In the genomic region with DNA sequence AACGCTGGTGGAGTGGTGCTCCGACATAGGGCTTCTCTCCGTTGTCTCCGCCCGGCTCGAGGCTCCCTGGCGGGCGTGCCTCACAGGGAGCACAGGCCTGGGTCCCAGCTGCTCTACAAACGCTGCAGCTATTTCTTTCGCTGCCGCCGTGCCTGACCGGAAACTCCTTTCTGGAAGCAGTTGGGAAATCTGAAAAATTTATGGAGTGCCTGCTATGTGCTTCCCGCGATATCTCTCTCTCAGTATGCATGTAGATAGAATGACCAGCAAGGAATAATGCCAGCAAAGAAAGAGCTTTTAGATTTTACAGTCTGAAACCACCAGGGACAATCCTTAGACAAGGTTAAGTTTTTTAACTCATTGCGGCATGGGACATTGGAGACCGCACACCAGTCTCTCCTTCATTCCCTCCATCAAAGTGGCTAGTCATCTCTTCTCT, we compare ENCODE assay signal across 8 cellular contexts. TPM values are rescaled to one million over a fixed set of nuclear protein-coding genes. Genes with fewer than 3 reads are reported as not detected.
A peak's percentile ranks its signal among the peaks of the same experiment; 100 is the strongest.
DNase-seq lines count a peak whose midpoint lies in the region; ATAC-seq, FAIRE-seq and TF ChIP-seq lines count a peak whose summit lies in the region.

No MANE protein-coding gene starts in this region.

- H3K79me2 ChIP-seq in OCI-LY3 (ENCODE audit: low read length): 0 out of 2 replicates have a peak, but pooled peaks cover 5% of the 10 kb centered on the region

- WGBS in pancreas, 2 donors: 4% methylated on average over 17 of the region's 17 CpGs

- H3K9ac ChIP-seq in OCI-LY3 (ENCODE audit: low read length): peak overlapping the region; percentile 44

- FAIRE-seq in pancreas (lab: Jason Lieb, UNC): no peak

- peak overlapping the region; percentile 79 for H3K27ac Mint-ChIP-seq in activated CD8-positive, alpha-beta memory T cell treated with anti-CD3 and anti-CD28 coated beads, Interleukin-2, amount 10 ng/mL, durations not matched to agents 7 days and 5 days

- H3K9me3 ChIP-seq in OCI-LY3 (ENCODE audit: insufficient read depth, low read length) (no peaks in the 10 kb centered on the region), pancreas (no peaks in the 10 kb centered on the region)

- H3K27me3 ChIP-seq in OCI-LY3 (ENCODE audit: low read depth, low read length) (0 out of 2 replicates have a peak, but pooled peaks cover 3% of the 10 kb centered on the region), pancreas (no peaks in the 10 kb centered on the region)

- H4K20me1 ChIP-seq in OCI-LY3 (ENCODE audit: insufficient read depth, low read length): no peaks in the 10 kb centered on the region; the same call in 1 of the 2 replicates

- peaks cover 33% of the 10 kb centered on the region for H3K4me1 Mint-ChIP-seq in activated CD8-positive, alpha-beta memory T cell treated with anti-CD3 and anti-CD28 coated beads, Interleukin-2, amount 10 ng/mL, durations not matched to agents 7 days and 5 days

- CTCF ChIA-PET in activated CD8-positive, alpha-beta memory T cell treated with anti-CD3 and anti-CD28 coated beads, Interleukin-2, amount 10 ng/mL, durations not matched to agents 7 days and 5 days (lab: Charles Lee): interaction anchor here (0.6 to 1.5 kb wide), 5 partner anchors 8 to 849 kb away, joined by 3 to 4 read pairs (median 3); no protein-coding TSS in a partner anchor

- peak overlapping the region; percentile 85 for H3K4me3 ChIP-seq in OCI-LY3 (ENCODE audit: low read length)
- H3K4me3 ChIP-seq in pancreas: peak overlapping the region; percentile 41 to 75 (median 50)

- no peaks in the 10 kb centered on the region for H3K9me3 Mint-ChIP-seq in activated CD8-positive, alpha-beta memory T cell treated with anti-CD3 and anti-CD28 coated beads, Interleukin-2, amount 10 ng/mL, durations not matched to agents 7 days and 5 days (ENCODE audit: low read depth)

- peaks cover 11% of the 10 kb centered on the region for H3K36me3 Mint-ChIP-seq in activated CD8-positive, alpha-beta memory T cell treated with anti-CD3 and anti-CD28 coated beads, Interleukin-2, amount 10 ng/mL, durations not matched to agents 7 days and 5 days

- no peak for ATAC-seq in activated CD8-positive, alpha-beta memory T cell treated with anti-CD3 and anti-CD28 coated beads, Interleukin-2, amount 10 ng/mL, durations not matched to agents 7 days and 5 days
- ATAC-seq in pancreas: peak in 1 of 4 donors; percentile 16

- H3K27me3 Mint-ChIP-seq in activated CD8-positive, alpha-beta memory T cell treated with anti-CD3 and anti-CD28 coated beads, Interleukin-2, amount 10 ng/mL, durations not matched to agents 7 days and 5 days: peaks cover 7% of the 10 kb centered on the region

- H2AFZ ChIP-seq in OCI-LY3 (ENCODE audit: low read depth, low read length): peak overlapping the region; percentile 94

- H3K27ac ChIP-seq in OCI-LY3 (ENCODE audit: low read length) (no peak overlapping the region), pancreas (peak overlapping the region; percentile 50 to 83 (median 66))

- DNase-seq in activated CD8-positive, alpha-beta memory T cell treated with anti-CD3 and anti-CD28 coated beads, Interleukin-2, amount 10 ng/mL, durations not matched to agents 7 days and 5 days: no peak
- DNase-seq in activated CD8-positive, alpha-beta memory T cell treated with anti-CD3 and anti-CD28 coated beads for 24 hours: no peak
- DNase-seq in epidermal melanocyte (ENCODE audit: insufficient read length, low spot score) (peak; percentile 44), pancreas (no peak), pons (ENCODE audit: low spot score) (no peak), NK-92 (lab: John Stamatoyannopoulos, UW; ENCODE audit: unreplicated experiment) (no peak), GM19240 (ENCODE audit: insufficient read length, low spot score) (no peak)

- H3K4me1 ChIP-seq in OCI-LY3 (ENCODE audit: low read length) (peaks cover 12% of the 10 kb centered on the region), pancreas (peaks cover 0 to 20% (median 17%) of the 10 kb centered on the region in 3 donors)

- H3K36me3 ChIP-seq in OCI-LY3 (replicated peaks; ENCODE audit: low read depth, low read length): no peaks in the 10 kb centered on the region
- no peaks in the 10 kb centered on the region for H3K36me3 ChIP-seq in pancreas

- peak overlapping the region; percentile 79 for H3K4me3 Mint-ChIP-seq in activated CD8-positive, alpha-beta memory T cell treated with anti-CD3 and anti-CD28 coated beads, Interleukin-2, amount 10 ng/mL, durations not matched to agents 7 days and 5 days

- TF ChIP-seq CTCF in OCI-LY3 (IDR thresholded peaks at IDR 0.05; ENCODE audit: low read depth, low read length) (no peak), pancreas (IDR thresholded peaks at IDR 0.05) (no peak)

- H3K4me2 ChIP-seq in OCI-LY3 (ENCODE audit: low read length): peak overlapping the region; percentile 89

- intact Hi-C loops in pancreas (cut with DNase I): loop anchor here in 1 of 3 donors (10.0 kb wide), 1 partner anchor 662 kb away; no protein-coding TSS in a partner anchor

RNA-seq across cellular contexts. Expression of a gene that starts 0.8 kb away (rescaled TPM):
- 10 to 100 TPM; 13.2 to 18.5 TPM for total RNA-seq in activated CD8-positive, alpha-beta memory T cell treated with anti-CD3 and anti-CD28 coated beads, Interleukin-2, amount 10 ng/mL, durations not matched to agents 7 days and 5 days
- total RNA-seq in pancreas: 10 to 100 TPM in 4 of 6 donors, 1 to 10 TPM in 2; 6.1 to 12.5 (median 10.3) TPM
- 10 to 100 TPM; 13.8 to 23.0 TPM for polyA plus RNA-seq in pancreas
